ENCODE assay signal across 8 cellular contexts in genomic region chr5:43483210-43484048, GRCh38.
A peak's percentile ranks its signal among the peaks of the same experiment; 100 is the strongest.
DNase-seq lines count a peak whose midpoint lies in the region; ATAC-seq lines count a peak whose summit lies in the region.

Gene TMEM267, minus strand, starts transcription at chr5:43483865. Its CDS starts 29,896 bp downstream, at chr5:43453969.

- peak; percentile 90 for DNase-seq in AG08395 (ENCODE audit: low spot score)
- peak; percentile 95 for DNase-seq in NCI-H226
- DNase-seq in activated CD4-positive, CD25-positive, alpha-beta regulatory T cell (lab: John Stamatoyannopoulos, UW): peak; percentile 51 to 76 (median 66)
- DNase-seq in central memory CD4-positive, alpha-beta T cell: peak; percentile 76
- peak; percentile 95 for DNase-seq in iris pigment epithelial cell (ENCODE audit: low read depth)
- peak; percentile 81 for DNase-seq in stimulated activated CD4-positive, alpha-beta T cell treated with anti-CD3 and anti-CD28 coated beads, Interleukin-12 subunit alpha, Interleukin-12 subunit beta, amount 100 ng/mL, for 4 hours

- peak; percentile 89 for ATAC-seq in GM18909 (IDR thresholded peaks at IDR 0.05; ENCODE audit: poor library complexity, unreplicated experiment)
- ATAC-seq in HG03175 (IDR thresholded peaks at IDR 0.05; ENCODE audit: unreplicated experiment): peak; percentile 88

Comparison
In these comparisons a context has a peak if more than half of its experiments do, and no peak if none do; other contexts are left out.
1. Peak in every context shown above with its lines: DNase-seq and ATAC-seq.